ENCODE assay signal across 8 cellular contexts in genomic region chr11:3022300-3022967, GRCh38. TPM values are rescaled to one million over a fixed set of nuclear protein-coding genes. Genes with fewer than 3 reads are reported as not detected.
DNase-seq lines count a peak whose midpoint lies in the region; ATAC-seq and TF ChIP-seq lines count a peak whose summit lies in the region.

No MANE protein-coding gene starts in this region.

- ATAC-seq in CD4-positive, CD25-positive, alpha-beta regulatory T cell (ENCODE audit: low read depth in 2 of 2) = peak in 1 of 2 donors; percentile 30
- ATAC-seq in GM21723 (IDR thresholded peaks at IDR 0.05; ENCODE audit: unreplicated experiment) (peak; percentile 67), HG03565 (IDR thresholded peaks at IDR 0.05; ENCODE audit: unreplicated experiment) (no peak)
- ATAC-seq in stimulated activated naive CD8-positive, alpha-beta T cell treated with anti-CD3 and anti-CD28 coated beads, Interleukin-15, amount 100 ng/mL, for 72 hours = peak; percentile 91

- no peak overlapping the region for H3K4me2 ChIP-seq in OCI-LY7 (ENCODE audit: low read length)
- no peak overlapping the region for H3K4me2 ChIP-seq in fibroblast of lung (ENCODE audit: extremely low read depth, insufficient read depth, low read length)

- no peaks in the 10 kb centered on the region for H3K9me2 ChIP-seq in OCI-LY7 (ENCODE audit: insufficient read depth, low read length)

- POLR2A ChIA-PET in OCI-LY7 (lab: Charles Lee) = interaction anchor here (0.6 to 0.9 kb wide), 3 partner anchors 9 to 124 kb away, joined by 3 read pairs; no protein-coding TSS in a partner anchor

- no peak for TF ChIP-seq CTCF in OCI-LY7 (conservative IDR thresholded peaks at IDR 0.05; ENCODE audit: low read length)
- no peak for TF ChIP-seq CTCF in fibroblast of lung (conservative IDR thresholded peaks at IDR 0.05 in 1 of 2, IDR thresholded peaks at IDR 0.05 in 1 of 2; ENCODE audit: low read depth in 1 of 2, low read length in 2 of 2)

- BruUV-seq in OCI-LY7 (replicated peaks; lab: Mats Ljungman, UMichigan) = no TSS peak

- no peak overlapping the region for H2AFZ ChIP-seq in OCI-LY7 (ENCODE audit: low read length)
- no peak overlapping the region for H2AFZ ChIP-seq in fibroblast of lung (ENCODE audit: low read length)

- H3K4me1 Mint-ChIP-seq in CD4-positive, CD25-positive, alpha-beta regulatory T cell = peaks cover 5 to 38% (median 27%) of the 10 kb centered on the region in 4 donors
- H3K4me1 Mint-ChIP-seq in stimulated activated naive CD8-positive, alpha-beta T cell treated with anti-CD3 and anti-CD28 coated beads, Interleukin-15, amount 100 ng/mL, for 72 hours = peaks cover 64% of the 10 kb centered on the region

- H4K20me1 ChIP-seq in OCI-LY7 (ENCODE audit: insufficient read depth, low read length) (no peaks in the 10 kb centered on the region), fibroblast of lung (ENCODE audit: control insufficient read depth, extremely low read depth, insufficient read depth, low read length) (peaks cover 2% of the 10 kb centered on the region)

- H3K27ac Mint-ChIP-seq in CD4-positive, CD25-positive, alpha-beta regulatory T cell = peak overlapping the region; percentile 80 to 92 (median 83)
- peak overlapping the region; percentile 72 to 74 for H3K27ac Mint-ChIP-seq in stimulated activated naive CD8-positive, alpha-beta T cell treated with anti-CD3 and anti-CD28 coated beads, Interleukin-15, amount 100 ng/mL, for 72 hours

- H3K79me2 ChIP-seq in OCI-LY7 (ENCODE audit: insufficient read depth, low read depth, low read length) (no peaks in the 10 kb centered on the region), fibroblast of lung (ENCODE audit: control insufficient read depth, insufficient read depth, low read length) (no peaks in the 10 kb centered on the region)

- intact Hi-C loops in OCI-LY7 (cut with micrococcal nuclease; ENCODE audit: unreplicated experiment) = no loop called here

- H3K4me3 ChIP-seq in CD4-positive, CD25-positive, alpha-beta regulatory T cell (ENCODE audit: low read depth, low read length) = no peak overlapping the region
- H3K4me3 ChIP-seq in OCI-LY7 (ENCODE audit: low read depth, low read length, poor library complexity, severe bottlenecking) (no peak overlapping the region), fibroblast of lung (replicated peaks in 1 of 4; ENCODE audit: control extremely low read depth in 1 of 4, insufficient read depth in 1 of 4, low read depth in 3 of 4, low read length in 4 of 4) (no peak overlapping the region)

- DNase-seq in CD4-positive, CD25-positive, alpha-beta regulatory T cell = peak in 1 of 3 donors; percentile 40
- DNase-seq in OCI-LY7 (ENCODE audit: low spot score) (peak; percentile 12), fibroblast of lung (ENCODE audit: low read depth in 2 of 2) (peak; percentile 35 to 74), dedifferentiated amniotic fluid mesenchymal stem cell (ENCODE audit: extremely low spot score) (no peak)
- DNase-seq in stimulated activated naive CD8-positive, alpha-beta T cell treated with anti-CD3 and anti-CD28 coated beads, Interleukin-15, amount 100 ng/mL, for 72 hours = peak in 1 of 2 donors; percentile 30
- no peak for DNase-seq in stimulated activated CD4-positive, alpha-beta T cell treated with anti-CD3 and anti-CD28 coated beads, Interleukin-4, amount 100 ng/mL, for 4 hours

- no peaks in the 10 kb centered on the region for H3K9me3 Mint-ChIP-seq in CD4-positive, CD25-positive, alpha-beta regulatory T cell
- H3K9me3 Mint-ChIP-seq in stimulated activated naive CD8-positive, alpha-beta T cell treated with anti-CD3 and anti-CD28 coated beads, Interleukin-15, amount 100 ng/mL, for 72 hours = no peaks in the 10 kb centered on the region

- no peaks in the 10 kb centered on the region for H3K27me3 ChIP-seq in CD4-positive, CD25-positive, alpha-beta regulatory T cell (ENCODE audit: control insufficient read depth, insufficient read depth, low read length)
- H3K27me3 ChIP-seq in fibroblast of lung (ENCODE audit: control insufficient read depth, insufficient read depth, low read length) = no peaks in the 10 kb centered on the region

- no peak overlapping the region for H3K9ac ChIP-seq in fibroblast of lung (ENCODE audit: insufficient read depth, low read length)

- peaks cover 4% of the 10 kb centered on the region for H3K4me1 ChIP-seq in CD4-positive, CD25-positive, alpha-beta regulatory T cell (ENCODE audit: control insufficient read depth, insufficient read depth, low read length, poor library complexity, severe bottlenecking)
- H3K4me1 ChIP-seq in OCI-LY7 (ENCODE audit: insufficient read depth, low read length, poor library complexity, severe bottlenecking) (peaks cover 11% of the 10 kb centered on the region), fibroblast of lung (ENCODE audit: control insufficient read depth, extremely low read depth, insufficient read depth, low read length) (peaks cover 8% of the 10 kb centered on the region)

- no peak overlapping the region for H3K27ac ChIP-seq in CD4-positive, CD25-positive, alpha-beta regulatory T cell (ENCODE audit: insufficient read depth, low read length, poor library complexity, severe bottlenecking)
- no peak overlapping the region for H3K27ac ChIP-seq in OCI-LY7 (ENCODE audit: low read depth, low read length, poor library complexity, severe bottlenecking)
- H3K27ac ChIP-seq in fibroblast of lung (ENCODE audit: insufficient read depth, low read length) = peak overlapping the region; percentile 30

- peaks cover 28% of the 10 kb centered on the region for H3K36me3 Mint-ChIP-seq in CD4-positive, CD25-positive, alpha-beta regulatory T cell

- peaks cover 57% of the 10 kb centered on the region for H3K36me3 ChIP-seq in CD4-positive, CD25-positive, alpha-beta regulatory T cell (ENCODE audit: control insufficient read depth, insufficient read depth, low read length)
- peaks cover 68% of the 10 kb centered on the region for H3K36me3 ChIP-seq in OCI-LY7 (ENCODE audit: insufficient read depth, low read length)
- H3K36me3 ChIP-seq in fibroblast of lung (ENCODE audit: control insufficient read depth, insufficient read depth, low read length) = peaks cover 28% of the 10 kb centered on the region

- no peaks in the 10 kb centered on the region for H3K27me3 Mint-ChIP-seq in CD4-positive, CD25-positive, alpha-beta regulatory T cell
- H3K27me3 Mint-ChIP-seq in stimulated activated naive CD8-positive, alpha-beta T cell treated with anti-CD3 and anti-CD28 coated beads, Interleukin-15, amount 100 ng/mL, for 72 hours = no peaks in the 10 kb centered on the region

- H3K4me3 Mint-ChIP-seq in CD4-positive, CD25-positive, alpha-beta regulatory T cell = peak overlapping the region in 2 of 4 donors; percentile 31 to 39
- peak overlapping the region; percentile 60 to 74 for H3K4me3 Mint-ChIP-seq in stimulated activated naive CD8-positive, alpha-beta T cell treated with anti-CD3 and anti-CD28 coated beads, Interleukin-15, amount 100 ng/mL, for 72 hours

- no peaks in the 10 kb centered on the region for H3K9me3 ChIP-seq in CD4-positive, CD25-positive, alpha-beta regulatory T cell (ENCODE audit: control insufficient read depth in 2 of 2, low read length in 2 of 2)
- no peaks in the 10 kb centered on the region for H3K9me3 ChIP-seq in OCI-LY7 (ENCODE audit: low read length)
- no peaks in the 10 kb centered on the region for H3K9me3 ChIP-seq in fibroblast of lung (ENCODE audit: control insufficient read depth, insufficient read depth, low read depth, low read length)

- CTCF ChIA-PET in OCI-LY7 (lab: Charles Lee; ENCODE audit: unreplicated experiment) = no interaction called here

RNA-seq across cellular contexts. Expression of gene NAP1L4, which starts 30.3 kb away (rescaled TPM):
- 351 TPM for total RNA-seq in CD4-positive, CD25-positive, alpha-beta regulatory T cell
- polyA plus RNA-seq in CD4-positive, CD25-positive, alpha-beta regulatory T cell = 100 to 1,000 TPM; 210 to 266 (median 227) TPM
- total RNA-seq in OCI-LY7 (2014; rRNA removed; shearing (Covaris generic)) = 152 and 247 TPM in 2 replicates
- total RNA-seq in OCI-LY7 (2022) (183 and 188 TPM in 2 replicates), fibroblast of lung (104 and 113 TPM in 2 replicates)
- polyA plus RNA-seq in fibroblast of lung = 79.5 and 95.9 TPM in 2 replicates
- polyA plus RNA-seq in fibroblast of lung (2012) = 85.1 and 98.2 TPM in 2 replicates
- polyA minus RNA-seq in fibroblast of lung (ENCODE audit: low replicate concordance) = 56.5 and 75.5 TPM in 2 replicates

RNA-seq across cellular contexts. Expression of gene CARS1, which starts 34.8 kb away (rescaled TPM):
- total RNA-seq in CD4-positive, CD25-positive, alpha-beta regulatory T cell = 58.0 TPM
- 10 to 100 TPM; 39.6 to 49.3 (median 42.5) TPM for polyA plus RNA-seq in CD4-positive, CD25-positive, alpha-beta regulatory T cell
- 58.3 and 62.4 TPM in 2 replicates for total RNA-seq in OCI-LY7 (2014; rRNA removed; shearing (Covaris generic))
- total RNA-seq in OCI-LY7 (2022) = 88.8 and 92.6 TPM in 2 replicates
- 102 and 149 TPM in 2 replicates for total RNA-seq in fibroblast of lung
- polyA plus RNA-seq in fibroblast of lung = 64.5 and 67.5 TPM in 2 replicates
- 56.4 and 91.9 TPM in 2 replicates for polyA plus RNA-seq in fibroblast of lung (2012)
- polyA minus RNA-seq in fibroblast of lung (ENCODE audit: low replicate concordance) = 27.9 and 30.8 TPM in 2 replicates

Comparison
In these comparisons a context has a peak if more than half of its experiments do, and no peak if none do; other contexts are left out.
1. DNase-seq: peak in OCI-LY7 (single experiment) and fibroblast of lung (2 of 2); none in stimulated activated CD4-positive, alpha-beta T cell treated with anti-CD3 and anti-CD28 coated beads, Interleukin-4, amount 100 ng/mL, for 4 hours (0 of 2) and dedifferentiated amniotic fluid mesenchymal stem cell (single experiment).